In the genomic region with DNA sequence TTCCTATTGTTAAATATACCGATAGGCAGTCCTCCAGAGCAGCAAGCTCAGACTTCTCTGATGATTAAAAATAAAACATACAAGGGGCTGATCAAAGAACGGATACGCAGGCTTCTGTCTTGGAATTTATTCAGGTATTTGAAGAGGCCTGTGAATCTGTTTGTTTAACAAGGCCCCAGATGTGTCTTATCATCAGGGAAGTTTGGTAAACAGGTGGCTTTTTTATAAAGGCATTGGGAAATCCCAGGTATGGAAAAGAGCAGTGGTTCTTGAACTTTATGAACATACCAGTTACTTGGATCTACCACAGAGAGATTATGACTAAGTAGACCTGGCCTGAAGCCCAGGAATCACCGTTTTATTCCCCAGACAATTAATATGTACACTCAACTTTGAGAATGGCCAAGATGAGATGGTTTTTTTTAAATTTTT, we compare ENCODE assay signal across 1 cellular context.
TF ChIP-seq lines count a peak whose summit lies in the region.

No MANE protein-coding gene starts in this region.

TF ChIP-seq in Ishikawa, 13 proteins besides CTCF, POLR2A, EP300 and RAD21 (continued from another document):
- TF ChIP-seq YY1 (IDR thresholded peaks at IDR 0.05; ENCODE audit: low read depth) (no peak), CREB1 (IDR thresholded peaks at IDR 0.05; ENCODE audit: low read depth) (no peak), CEBPB (IDR thresholded peaks at IDR 0.05) (peak; percentile 13; the same call in 1 of the 2 replicates), ZBTB7A (IDR thresholded peaks at IDR 0.05; ENCODE audit: low read depth) (no peak)
